In the genomic region with DNA sequence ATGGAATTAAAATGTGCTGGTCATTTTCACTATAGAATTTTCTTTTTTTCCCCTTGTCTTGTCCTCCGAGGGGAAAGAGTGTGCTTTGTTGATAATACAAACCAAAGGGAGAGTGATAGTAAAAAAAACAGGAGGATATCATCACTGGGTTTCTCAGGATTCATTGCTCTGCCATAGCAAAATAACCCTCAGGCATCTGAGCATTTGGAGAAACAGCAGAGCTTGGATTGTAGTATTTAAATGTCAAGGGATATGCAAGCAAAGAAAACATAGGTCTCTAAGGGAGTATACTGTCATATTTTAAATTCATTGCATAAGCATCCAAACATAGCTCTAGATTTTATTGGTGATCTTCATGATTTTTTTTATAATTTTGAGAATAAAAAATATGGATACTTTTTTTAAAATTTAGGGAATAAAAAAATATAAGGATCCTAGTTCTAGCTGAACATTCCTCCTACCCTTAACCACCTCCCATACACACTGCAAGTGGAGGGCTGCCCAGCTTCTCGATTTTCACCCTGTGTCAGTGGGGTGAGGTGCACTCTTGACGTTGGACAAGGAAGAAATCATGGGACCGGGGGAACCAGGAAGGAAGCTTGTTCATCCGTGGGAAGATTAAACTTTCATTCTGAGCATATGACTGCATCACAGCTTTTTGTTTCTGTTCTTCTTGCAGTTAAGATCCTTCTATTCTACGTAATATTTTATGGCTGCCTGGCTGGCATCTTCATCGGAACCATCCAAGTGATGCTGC, we compare ENCODE assay signal across 10 cellular contexts. TPM values are rescaled to one million over a fixed set of nuclear protein-coding genes. Genes with fewer than 3 reads are reported as not detected.
DNase-seq lines count a peak whose midpoint lies in the region; ATAC-seq, FAIRE-seq and TF ChIP-seq lines count a peak whose summit lies in the region.
"Had no signal": no experiment of that assay in that cellular context is flagged by ENCODE, and none has a peak within 500 bp of the region (broad histone marks: within the 10 kb centered on the region; RNA-seq: fewer than 3 reads in every experiment).

No MANE protein-coding gene starts in this region.

- H3K79me2 ChIP-seq in Loucy (ENCODE audit: insufficient read depth, low read length): peaks cover 33% of the 10 kb centered on the region

- no peaks in the 10 kb centered on the region for H3K27me3 ChIP-seq in Loucy (ENCODE audit: insufficient read depth, low read length, poor library complexity, severe bottlenecking)
- no peaks in the 10 kb centered on the region for H3K27me3 ChIP-seq in small intestine (ENCODE audit: control insufficient read depth in 2 of 2, insufficient read depth in 2 of 2, low read length in 2 of 2)

- no peaks in the 10 kb centered on the region for H3K9me3 ChIP-seq in Loucy (ENCODE audit: insufficient read depth, low read depth, low read length)
- H3K9me3 ChIP-seq in small intestine (ENCODE audit: control insufficient read depth, low read depth): no peaks in the 10 kb centered on the region

- BruUV-seq in MCF 10A (replicated peaks; lab: Mats Ljungman, UMichigan): no TSS peak

- no peaks in the 10 kb centered on the region for H3K27me3 Mint-ChIP-seq in MCF 10A (ENCODE audit: insufficient read depth, unreplicated experiment)
- H3K27me3 Mint-ChIP-seq in activated CD8-positive, alpha-beta T cell treated with anti-CD3 and anti-CD28 coated beads, Interleukin-2, amount 10 ng/mL, durations not matched to agents 7 days and 5 days (ENCODE audit: low read depth): peaks cover 6% of the 10 kb centered on the region

- DNase-seq in MCF 10A (ENCODE audit: unreplicated experiment) (no peak), kidney tubule cell (ENCODE audit: low spot score) (peak; percentile 73), small intestine (no peak)
- DNase-seq in activated CD8-positive, alpha-beta T cell treated with anti-CD3 and anti-CD28 coated beads, Interleukin-2, amount 10 ng/mL, durations not matched to agents 7 days and 5 days: no peak
- DNase-seq: GF-D8, SIG-M5 had no signal

- peak overlapping the region; percentile 96 for H3K27ac Mint-ChIP-seq in MCF 10A (ENCODE audit: low read depth, unreplicated experiment)
- no peak overlapping the region for H3K27ac Mint-ChIP-seq in activated CD8-positive, alpha-beta T cell treated with anti-CD3 and anti-CD28 coated beads, Interleukin-2, amount 10 ng/mL, durations not matched to agents 7 days and 5 days

- H3K36me3 ChIP-seq in Loucy (ENCODE audit: insufficient read depth, low read length) (no peaks in the 10 kb centered on the region; the same call in 1 of the 2 replicates), small intestine (ENCODE audit: control insufficient read depth in 2 of 2, insufficient read depth in 2 of 2, low read length in 2 of 2) (peaks cover 0 to 11% of the 10 kb centered on the region in 2 donors)

- H3K4me3 Mint-ChIP-seq in MCF 10A (ENCODE audit: unreplicated experiment): peak overlapping the region; percentile 80
- H3K4me3 Mint-ChIP-seq in activated CD8-positive, alpha-beta T cell treated with anti-CD3 and anti-CD28 coated beads, Interleukin-2, amount 10 ng/mL, durations not matched to agents 7 days and 5 days: no peak overlapping the region

- no peaks in the 10 kb centered on the region for H3K9me2 ChIP-seq in Loucy (replicated peaks; ENCODE audit: low read depth, low read length)

- CTCF ChIA-PET in MCF 10A (lab: Yijun Ruan, JAX): interaction anchor here (0.6 to 10.2 kb wide), 14 partner anchors 8 to 508 kb away, joined by 3 to 135 read pairs (median 4); a partner anchor contains a TSS
- CTCF ChIA-PET in activated CD8-positive, alpha-beta T cell treated with anti-CD3 and anti-CD28 coated beads, Interleukin-2, amount 10 ng/mL, durations not matched to agents 7 days and 5 days (lab: Charles Lee): interaction anchor here (1.2 to 1.3 kb wide), 3 partner anchors 17 to 768 kb away, joined by 3 to 4 read pairs (median 3); no protein-coding TSS in a partner anchor

- TF ChIP-seq CTCF in Loucy (conservative IDR thresholded peaks at IDR 0.05; ENCODE audit: low read length) (no peak), MCF 10A (IDR thresholded peaks at IDR 0.05; ENCODE audit: unreplicated experiment) (no peak)

- H4K20me1 ChIP-seq in Loucy (ENCODE audit: insufficient read depth, low read length, poor library complexity, severe bottlenecking): peaks cover 16% of the 10 kb centered on the region

- no peak overlapping the region for H2AFZ ChIP-seq in Loucy (ENCODE audit: low read length)

- intact Hi-C loops in MCF 10A (cut with micrococcal nuclease): loop anchor here (5.0 to 10.0 kb wide), 2 partner anchors 256 to 374 kb away; a partner anchor contains a TSS

- peak overlapping the region; percentile 85 for H3K4me3 ChIP-seq in Loucy (ENCODE audit: low read length, poor library complexity, severe bottlenecking)
- peak overlapping the region in 1 of 2 donors; percentile 97 for H3K4me3 ChIP-seq in small intestine (ENCODE audit: low read depth in 1 of 2, low read length in 2 of 2)

- peak overlapping the region; percentile 92 to 99 for H3K27ac ChIP-seq in small intestine (ENCODE audit: low read depth in 1 of 2, low read length in 1 of 2)

- H3K4me1 ChIP-seq in Loucy (ENCODE audit: insufficient read depth, low read length, poor library complexity, severe bottlenecking) (peaks cover 43% of the 10 kb centered on the region), small intestine (ENCODE audit: control insufficient read depth in 2 of 2, insufficient read depth in 1 of 2, low read depth in 1 of 2, low read length in 1 of 2) (peaks cover 0 to 3% of the 10 kb centered on the region in 2 donors)

- no peak for ATAC-seq in activated CD8-positive, alpha-beta T cell treated with anti-CD3 and anti-CD28 coated beads, Interleukin-2, amount 10 ng/mL, durations not matched to agents 7 days and 5 days
- ATAC-seq in HG02970 (IDR thresholded peaks at IDR 0.05; ENCODE audit: low FRiP score, unreplicated experiment) (no peak), HG03460 (IDR thresholded peaks at IDR 0.05; ENCODE audit: unreplicated experiment) (no peak), GM19023 (IDR thresholded peaks at IDR 0.05; ENCODE audit: unreplicated experiment) (no peak)

- peaks cover 34% of the 10 kb centered on the region for H3K36me3 Mint-ChIP-seq in MCF 10A (ENCODE audit: insufficient read depth, unreplicated experiment)
- peaks cover 38% of the 10 kb centered on the region for H3K36me3 Mint-ChIP-seq in activated CD8-positive, alpha-beta T cell treated with anti-CD3 and anti-CD28 coated beads, Interleukin-2, amount 10 ng/mL, durations not matched to agents 7 days and 5 days (ENCODE audit: low read depth)

- no peaks in the 10 kb centered on the region for H3K9me3 Mint-ChIP-seq in MCF 10A (ENCODE audit: unreplicated experiment)
- no peaks in the 10 kb centered on the region for H3K9me3 Mint-ChIP-seq in activated CD8-positive, alpha-beta T cell treated with anti-CD3 and anti-CD28 coated beads, Interleukin-2, amount 10 ng/mL, durations not matched to agents 7 days and 5 days (ENCODE audit: insufficient read depth)

- FAIRE-seq in small intestine (lab: Jason Lieb, UNC): no peak

- POLR2A ChIA-PET in MCF 10A (lab: Yijun Ruan, JAX): interaction anchor here (0.6 to 5.6 kb wide), 14 partner anchors 10 to 783 kb away, joined by 3 to 51 read pairs (median 4); a partner anchor contains a TSS
- POLR2A ChIA-PET in activated CD8-positive, alpha-beta T cell treated with anti-CD3 and anti-CD28 coated beads, Interleukin-2, amount 10 ng/mL, durations not matched to agents 7 days and 5 days (lab: Charles Lee): no interaction called here

- H3K9ac ChIP-seq in Loucy (ENCODE audit: low read depth, low read length, poor library complexity, severe bottlenecking): peak overlapping the region; percentile 52

- 10 to 32% (median 27%) methylated on average over 7 of the region's 7 CpGs for WGBS in small intestine, 3 donors

- H3K4me1 Mint-ChIP-seq in MCF 10A (ENCODE audit: insufficient read depth, unreplicated experiment): peaks cover 65% of the 10 kb centered on the region
- H3K4me1 Mint-ChIP-seq in activated CD8-positive, alpha-beta T cell treated with anti-CD3 and anti-CD28 coated beads, Interleukin-2, amount 10 ng/mL, durations not matched to agents 7 days and 5 days (ENCODE audit: low read depth): peaks cover 35% of the 10 kb centered on the region

- H3K4me2 ChIP-seq in Loucy (ENCODE audit: low read depth, low read length, poor library complexity, severe bottlenecking): peak overlapping the region; percentile 94

- no peaks in the 10 kb centered on the region for H3F3A ChIP-seq in Loucy (ENCODE audit: low read depth)

RNA-seq across cellular contexts. Expression of a gene that starts 4.4 kb away (rescaled TPM):
- total RNA-seq in MCF 10A (2022): 20.0 and 24.4 TPM in 2 replicates
- polyA plus RNA-seq in small intestine: 100 to 1,000 TPM; 216 to 240 (median 238) TPM
- total RNA-seq in activated CD8-positive, alpha-beta T cell treated with anti-CD3 and anti-CD28 coated beads, Interleukin-2, amount 10 ng/mL, durations not matched to agents 7 days and 5 days: 10 to 100 TPM; 10.7 to 12.0 TPM
